Comparison of ENCODE assay signal across 29 cellular contexts in the genomic region with DNA sequence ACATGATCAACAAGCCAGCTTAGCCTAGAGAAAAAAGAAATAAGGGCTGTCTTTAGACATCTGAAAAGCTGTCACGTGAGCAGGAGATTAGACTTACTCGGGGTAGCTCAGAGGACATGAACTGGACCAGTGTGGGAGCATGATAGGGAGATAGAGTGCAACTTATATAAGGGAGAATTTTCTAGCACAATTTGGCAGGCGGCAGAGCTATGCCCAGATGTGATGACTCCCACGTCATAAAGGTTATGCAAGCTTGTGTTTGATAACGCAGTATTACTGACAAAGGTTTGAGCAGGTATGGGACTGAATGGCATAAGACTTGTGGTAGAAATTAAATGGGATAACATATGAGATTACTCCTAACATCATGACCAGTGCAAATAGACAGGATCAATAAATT. TPM values are rescaled to one million over a fixed set of nuclear protein-coding genes. Genes with fewer than 3 reads are reported as not detected.
"Had no signal": no experiment of that assay in that cellular context is flagged by ENCODE, and none has a peak within 500 bp of the region (broad histone marks: within the 10 kb centered on the region; RNA-seq: fewer than 3 reads in every experiment).

No MANE protein-coding gene starts in this region.

- FAIRE-seq: bronchial epithelial cell, colon had no signal

- ATAC-seq: activated naive CD8-positive, alpha-beta T cell treated with anti-CD3 and anti-CD28 coated beads, Interleukin-2, amount 50 U/mL, for 24 hours; activated T-cell treated with anti-CD3 and anti-CD28 coated beads, Interleukin-2, amount 50 U/mL, for 72 hours; effector memory CD8-positive, alpha-beta T cell; foreskin keratinocyte; gastrocnemius medialis; heart left ventricle; WTC11 had no signal

- H3K27ac ChIP-seq: adrenal gland, ascending aorta, brain microvascular endothelial cell, esophagus muscularis mucosa, foreskin keratinocyte, gastrocnemius medialis, heart left ventricle had no signal

- H3K9me3 ChIP-seq: adrenal gland, ascending aorta, gastrocnemius medialis, heart left ventricle had no signal

- H3K4me3 ChIP-seq: adrenal gland, ascending aorta, esophagus muscularis mucosa, gastrocnemius medialis, heart left ventricle had no signal

- H3K27me3 ChIP-seq: adrenal gland, ascending aorta, brain microvascular endothelial cell, gastrocnemius medialis had no signal

- H3K36me3 ChIP-seq: adrenal gland, ascending aorta, brain microvascular endothelial cell, esophagus muscularis mucosa, gastrocnemius medialis, heart left ventricle had no signal

- H3K4me1 ChIP-seq: ascending aorta, esophagus muscularis mucosa, foreskin keratinocyte, gastrocnemius medialis, heart left ventricle had no signal

- DNase-seq: activated CD4-positive, alpha-beta memory T cell treated with anti-CD3 and anti-CD28 coated beads, Interleukin-2, amount 10 ng/mL, durations not matched to agents 7 days and 5 days; activated CD4-positive, alpha-beta T cell treated with anti-CD3 and anti-CD28 coated beads for 1 hour; activated CD4-positive, alpha-beta T cell treated with anti-CD3 and anti-CD28 coated beads for 4 hours; activated CD4-positive, alpha-beta T cell treated with anti-CD3 and anti-CD28 coated beads, Interleukin-2, amount 10 ng/mL, durations not matched to agents 7 days and 5 days; activated CD4-positive, alpha-beta T cell treated with anti-CD3 and anti-CD28 coated beads, Interleukin-2, amount 50 U/mL, for 4 hours; activated CD8-positive, alpha-beta memory T cell treated with anti-CD3 and anti-CD28 coated beads, Interleukin-2, amount 50 U/mL, for 48 hours; activated naive CD4-positive, alpha-beta T cell treated with anti-CD3 and anti-CD28 coated beads for 36 hours; activated naive CD8-positive, alpha-beta T cell treated with anti-CD3 and anti-CD28 coated beads for 36 hours; activated naive CD8-positive, alpha-beta T cell treated with anti-CD3 and anti-CD28 coated beads, Interleukin-2, amount 50 U/mL, for 24 hours; activated T-cell treated with anti-CD3 and anti-CD28 coated beads for 4 hours; activated T-cell treated with anti-CD3 and anti-CD28 coated beads, Interleukin-2, amount 50 U/mL, for 24 hours; activated T-cell treated with anti-CD3 and anti-CD28 coated beads, Interleukin-2, amount 50 U/mL, for 72 hours; adrenal gland; brain microvascular endothelial cell; cortex of kidney; dermis blood vessel endothelial cell; effector CD4-positive, alpha-beta T cell; effector memory CD8-positive, alpha-beta T cell; erythroblast; foreskin keratinocyte; gastrocnemius medialis; glutamatergic neuron; heart left ventricle; T-helper 2 cell had no signal

RNA-seq across cellular contexts. Expression of a gene that starts 28.1 kb away (rescaled TPM):
- total RNA-seq: activated naive CD4-positive, alpha-beta T cell treated with anti-CD3 and anti-CD28 coated beads for 36 hours; ascending aorta; bronchial epithelial cell; foreskin keratinocyte; gastrocnemius medialis had no signal
